Comparison of ENCODE assay signal across 12 cellular contexts in the genomic region with DNA sequence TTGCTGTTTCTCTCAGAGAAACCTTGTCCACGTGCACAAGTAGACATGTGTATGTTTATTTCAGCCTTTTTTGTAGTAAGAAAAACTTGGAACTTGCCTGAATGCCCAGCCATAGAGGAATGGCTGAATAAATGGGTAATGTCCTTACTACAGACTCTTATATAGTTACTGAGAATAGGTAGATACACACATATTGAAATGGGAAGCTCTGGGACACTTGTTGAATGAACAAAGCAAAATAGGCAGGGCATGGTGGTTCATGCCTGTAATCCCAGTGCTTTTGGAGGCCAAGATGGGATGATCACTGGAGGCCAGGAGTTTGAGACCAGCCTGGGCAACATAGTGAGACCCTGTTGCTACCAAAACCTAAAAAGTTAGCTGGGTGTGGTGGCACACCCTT. TPM values are rescaled to one million over a fixed set of nuclear protein-coding genes. Genes with fewer than 3 reads are reported as not detected.
A peak's percentile ranks its signal among the peaks of the same experiment; 100 is the strongest.
DNase-seq lines count a peak whose midpoint lies in the region; ATAC-seq, FAIRE-seq and TF ChIP-seq lines count a peak whose summit lies in the region.
"Had no signal": no experiment of that assay in that cellular context is flagged by ENCODE, and none has a peak within 500 bp of the region (broad histone marks: within the 10 kb centered on the region; RNA-seq: fewer than 3 reads in every experiment).

No MANE protein-coding gene starts in this region.

- no peaks in the 10 kb centered on the region for H3K9me1 ChIP-seq in endothelial cell of umbilical vein (replicated peaks; ENCODE audit: control insufficient read depth, extremely low read depth, insufficient read depth, low read length)

- no peaks in the 10 kb centered on the region for H4K20me1 ChIP-seq in endothelial cell of umbilical vein (replicated peaks; ENCODE audit: control insufficient read depth, extremely low read depth, insufficient read depth, low read length)

- no peak overlapping the region for H3K9ac ChIP-seq in endothelial cell of umbilical vein (replicated peaks; ENCODE audit: extremely low read depth, insufficient read depth, low read length)

- POLR2A ChIA-PET in endothelial cell of umbilical vein (lab: Charles Lee), result interaction anchor here (0.7 kb wide), 1 partner anchor 346 kb away, joined by 3 read pairs; no protein-coding TSS in a partner anchor

- no TSS peak for BruUV-seq in endothelial cell of umbilical vein (replicated peaks; lab: Mats Ljungman, UMichigan)

- dilution Hi-C loops in endothelial cell of umbilical vein (cut with MboI; ENCODE audit: extremely low pct_ligation_motif_present, low sequenced_read_pairs), result no loop called here

- TF ChIP-seq CTCF in endothelial cell of umbilical vein (IDR thresholded peaks at IDR 0.05; ENCODE audit: extremely low read depth in 1 of 2, insufficient read depth in 1 of 2, low read depth in 1 of 2, low read length in 2 of 2) (no peak), Peyer's patch (IDR thresholded peaks at IDR 0.05) (no peak)

- no peak overlapping the region for H2AFZ ChIP-seq in endothelial cell of umbilical vein (ENCODE audit: low read depth, low read length)

- intact Hi-C loops in endothelial cell of umbilical vein (cut with micrococcal nuclease), result no loop called here

- H3K4me2 ChIP-seq in endothelial cell of umbilical vein (ENCODE audit: insufficient read depth, low read length), result peak overlapping the region; percentile 69

- DNase-seq in activated naive CD4-positive, alpha-beta T cell treated with Interleukin-2 at 50 U/mL for 16 hours, result no peak
- DNase-seq in T-helper 17 cell (no peak), endothelial cell of umbilical vein (ENCODE audit: low read depth, low spot score) (no peak), Peyer's patch (no peak), NCI-H82 (lab: John Stamatoyannopoulos, UW) (no peak)
- no peak for DNase-seq in stimulated activated naive CD8-positive, alpha-beta T cell treated with anti-CD3 and anti-CD28 coated beads, Interleukin-15, amount 100 ng/mL, for 72 hours
- DNase-seq: gastrocnemius medialis, NCI-H2227 treated with DMSO at 0.1 percent for 48 hours had no signal

- H3K4me3 Mint-ChIP-seq in activated naive CD4-positive, alpha-beta T cell treated with anti-CD3 and anti-CD28 coated beads, Interleukin-2, amount 50 U/mL, for 24 hours, result peak overlapping the region; percentile 87
- peak overlapping the region; percentile 96 for H3K4me3 Mint-ChIP-seq in T-helper 17 cell
- peak overlapping the region; percentile 91 for H3K4me3 Mint-ChIP-seq in stimulated activated naive CD8-positive, alpha-beta T cell treated with anti-CD3 and anti-CD28 coated beads, Interleukin-15, amount 100 ng/mL, for 72 hours

- H3K4me3 ChIP-seq in endothelial cell of umbilical vein (replicated peaks in 1 of 3; ENCODE audit: insufficient read depth in 1 of 3, low read depth in 1 of 3, low read length in 3 of 3) (no peak overlapping the region), Peyer's patch (no peak overlapping the region)

- peaks cover 10 to 23% of the 10 kb centered on the region in 2 experiments for H3K36me3 ChIP-seq in endothelial cell of umbilical vein (ENCODE audit: control insufficient read depth in 2 of 2, extremely low read depth in 1 of 2, insufficient read depth in 2 of 2, low read length in 2 of 2)
- H3K36me3 ChIP-seq in Peyer's patch, result peaks cover 0 to 42% (median 0%) of the 10 kb centered on the region in 3 donors

- no peak for TF ChIP-seq POLR2A in endothelial cell of umbilical vein (IDR thresholded peaks at IDR 0.05; ENCODE audit: low read depth, low read length)
- no peak for TF ChIP-seq POLR2A in Peyer's patch (IDR thresholded peaks at IDR 0.05)

- no peak overlapping the region for H3K27ac ChIP-seq in endothelial cell of umbilical vein (ENCODE audit: insufficient read depth, low read depth, low read length)
- H3K27ac ChIP-seq in Peyer's patch, result no peak overlapping the region
- H3K27ac ChIP-seq: neutrophil had no signal

- no peak for FAIRE-seq in endothelial cell of umbilical vein (lab: Jason Lieb, UNC)

- H3K9me3 ChIP-seq in T-helper 17 cell (ENCODE audit: control insufficient read depth, low read length, poor library complexity, severe bottlenecking), result no peaks in the 10 kb centered on the region
- H3K9me3 ChIP-seq in endothelial cell of umbilical vein (replicated peaks; ENCODE audit: control insufficient read depth, insufficient read depth, low read length), result no peaks in the 10 kb centered on the region
- no peaks in the 10 kb centered on the region for H3K9me3 ChIP-seq in Peyer's patch
- H3K9me3 ChIP-seq: gastrocnemius medialis, neutrophil, vagina had no signal

- no peaks in the 10 kb centered on the region for H3K9me3 Mint-ChIP-seq in activated naive CD4-positive, alpha-beta T cell treated with anti-CD3 and anti-CD28 coated beads, Interleukin-2, amount 50 U/mL, for 24 hours
- no peaks in the 10 kb centered on the region for H3K9me3 Mint-ChIP-seq in stimulated activated naive CD8-positive, alpha-beta T cell treated with anti-CD3 and anti-CD28 coated beads, Interleukin-15, amount 100 ng/mL, for 72 hours

- CTCF ChIA-PET in endothelial cell of umbilical vein (lab: Charles Lee), result interaction anchor here (0.6 to 8.1 kb wide), 2 partner anchors 19 to 27 kb away, joined by 3 to 59 read pairs; a partner anchor contains a TSS

- peaks cover 28% of the 10 kb centered on the region for H3K4me1 Mint-ChIP-seq in activated naive CD4-positive, alpha-beta T cell treated with anti-CD3 and anti-CD28 coated beads, Interleukin-2, amount 50 U/mL, for 24 hours
- H3K4me1 Mint-ChIP-seq in T-helper 17 cell, result peaks cover 23% of the 10 kb centered on the region
- H3K4me1 Mint-ChIP-seq in stimulated activated naive CD8-positive, alpha-beta T cell treated with anti-CD3 and anti-CD28 coated beads, Interleukin-15, amount 100 ng/mL, for 72 hours, result peaks cover 47% of the 10 kb centered on the region

- H3K4me1 ChIP-seq in endothelial cell of umbilical vein (ENCODE audit: control insufficient read depth, extremely low read depth, insufficient read depth, low read length) (peaks cover 23% of the 10 kb centered on the region), Peyer's patch (peaks cover 0 to 30% (median 6%) of the 10 kb centered on the region in 4 donors)

- no peaks in the 10 kb centered on the region for H3K27me3 Mint-ChIP-seq in activated naive CD4-positive, alpha-beta T cell treated with anti-CD3 and anti-CD28 coated beads, Interleukin-2, amount 50 U/mL, for 24 hours
- no peaks in the 10 kb centered on the region for H3K27me3 Mint-ChIP-seq in T-helper 17 cell
- H3K27me3 Mint-ChIP-seq in stimulated activated naive CD8-positive, alpha-beta T cell treated with anti-CD3 and anti-CD28 coated beads, Interleukin-15, amount 100 ng/mL, for 72 hours, result no peaks in the 10 kb centered on the region

- peak overlapping the region; percentile 38 for H3K27ac Mint-ChIP-seq in activated naive CD4-positive, alpha-beta T cell treated with anti-CD3 and anti-CD28 coated beads, Interleukin-2, amount 50 U/mL, for 24 hours
- peak overlapping the region; percentile 93 for H3K27ac Mint-ChIP-seq in T-helper 17 cell
- H3K27ac Mint-ChIP-seq in stimulated activated naive CD8-positive, alpha-beta T cell treated with anti-CD3 and anti-CD28 coated beads, Interleukin-15, amount 100 ng/mL, for 72 hours, result peak overlapping the region in 1 of 2 donors; percentile 25

- ATAC-seq in T-helper 17 cell (no peak), GM19328 (IDR thresholded peaks at IDR 0.05; ENCODE audit: unreplicated experiment) (no peak)
- ATAC-seq in stimulated activated naive CD8-positive, alpha-beta T cell treated with anti-CD3 and anti-CD28 coated beads, Interleukin-15, amount 100 ng/mL, for 72 hours, result no peak
- ATAC-seq: gastrocnemius medialis had no signal

- H3K27me3 ChIP-seq in endothelial cell of umbilical vein (ENCODE audit: control insufficient read depth in 2 of 2, insufficient read depth in 2 of 2, low read length in 2 of 2), result no peaks in the 10 kb centered on the region
- H3K27me3 ChIP-seq in Peyer's patch, result no peaks in the 10 kb centered on the region
- H3K27me3 ChIP-seq: gastrocnemius medialis, neutrophil, vagina had no signal

- peaks cover 17% of the 10 kb centered on the region for H3K79me2 ChIP-seq in endothelial cell of umbilical vein (ENCODE audit: control insufficient read depth, insufficient read depth, low read length)

- H3K36me3 Mint-ChIP-seq in activated naive CD4-positive, alpha-beta T cell treated with anti-CD3 and anti-CD28 coated beads, Interleukin-2, amount 50 U/mL, for 24 hours, result peaks cover 7% of the 10 kb centered on the region
- H3K36me3 Mint-ChIP-seq in T-helper 17 cell (ENCODE audit: low read depth), result no peaks in the 10 kb centered on the region

RNA-seq across cellular contexts. Expression of a gene that starts 1.7 kb away (rescaled TPM):
- total RNA-seq in T-helper 17 cell (10 to 100 TPM; 36.9 to 38.3 TPM), endothelial cell of umbilical vein (106 and 108 TPM in 2 replicates), Peyer's patch (10 to 100 TPM; 45.6 to 78.4 (median 55.3) TPM)
- polyA plus RNA-seq in endothelial cell of umbilical vein, result 103 and 111 TPM in 2 replicates
- polyA plus RNA-seq in endothelial cell of umbilical vein (2011; cell fraction: cytosol; rRNA removed), result 85.2 and 85.7 TPM in 2 replicates
- 175 and 176 TPM in 2 replicates for polyA plus RNA-seq in endothelial cell of umbilical vein (2011; cell fraction: nucleus; rRNA removed)
- 80.0 and 83.1 TPM in 2 replicates for polyA plus RNA-seq in endothelial cell of umbilical vein (2012)
- 108 and 130 TPM in 2 replicates for polyA minus RNA-seq in endothelial cell of umbilical vein
- polyA minus RNA-seq in endothelial cell of umbilical vein (2011; cell fraction: cytosol; rRNA and poly(A)+ RNA removed), result 56.5 TPM
- polyA minus RNA-seq in endothelial cell of umbilical vein (2011; cell fraction: nucleus; rRNA and poly(A)+ RNA removed), result 45.1 and 71.0 TPM in 2 replicates

RNA-seq across cellular contexts. Expression of a gene that starts 4.5 kb away (rescaled TPM):
- total RNA-seq in T-helper 17 cell (10 to 100 TPM; 11.1 to 12.9 TPM), endothelial cell of umbilical vein (12.3 and 16.0 TPM in 2 replicates), Peyer's patch (10 to 100 TPM; 16.5 to 35.6 (median 23.4) TPM)
- polyA plus RNA-seq in endothelial cell of umbilical vein, result 20.2 and 21.8 TPM in 2 replicates
- polyA plus RNA-seq in endothelial cell of umbilical vein (2011; cell fraction: cytosol; rRNA removed), result 18.9 and 19.0 TPM in 2 replicates
- polyA plus RNA-seq in endothelial cell of umbilical vein (2011; cell fraction: nucleus; rRNA removed), result 10.1 and 11.8 TPM in 2 replicates
- polyA plus RNA-seq in endothelial cell of umbilical vein (2012), result 13.1 and 15.1 TPM in 2 replicates
- 12.8 TPM in 2 replicates for polyA minus RNA-seq in endothelial cell of umbilical vein
- polyA minus RNA-seq in endothelial cell of umbilical vein (2011; cell fraction: cytosol; rRNA and poly(A)+ RNA removed), result 13.5 TPM
- 3.1 and 3.9 TPM in 2 replicates for polyA minus RNA-seq in endothelial cell of umbilical vein (2011; cell fraction: nucleus; rRNA and poly(A)+ RNA removed)

RNA-seq across cellular contexts. Expression of a gene that starts 17.9 kb away (rescaled TPM):
- 1 to 10 TPM; 3.7 to 5.3 TPM for total RNA-seq in T-helper 17 cell
- total RNA-seq in endothelial cell of umbilical vein, result 13.3 and 15.3 TPM in 2 replicates
- polyA plus RNA-seq in endothelial cell of umbilical vein, result 7.7 and 8.8 TPM in 2 replicates
- polyA plus RNA-seq in endothelial cell of umbilical vein (2011; cell fraction: cytosol; rRNA removed), result 8.2 and 10.1 TPM in 2 replicates
- polyA plus RNA-seq in endothelial cell of umbilical vein (2011; cell fraction: nucleus; rRNA removed), result 34.0 and 38.4 TPM in 2 replicates
- 8.9 and 9.4 TPM in 2 replicates for polyA plus RNA-seq in endothelial cell of umbilical vein (2012)
- polyA minus RNA-seq in endothelial cell of umbilical vein, result 5.9 and 6.5 TPM in 2 replicates
- 19.8 TPM for polyA minus RNA-seq in endothelial cell of umbilical vein (2011; cell fraction: cytosol; rRNA and poly(A)+ RNA removed)
- polyA minus RNA-seq in endothelial cell of umbilical vein (2011; cell fraction: nucleus; rRNA and poly(A)+ RNA removed), result 4.4 and 6.0 TPM in 2 replicates
- 10 to 100 TPM; 10.2 to 23.1 (median 20.1) TPM for total RNA-seq in Peyer's patch

RNA-seq across cellular contexts. Expression of a gene that starts 33.7 kb away (rescaled TPM):
- total RNA-seq in T-helper 17 cell (100 to 1,000 TPM; 159 to 186 TPM), endothelial cell of umbilical vein (52.1 and 60.9 TPM in 2 replicates), Peyer's patch (100 to 1,000 TPM in 3 of 4 donors, 10 to 100 TPM in 1; 76.2 to 188 (median 141) TPM)
- 77.7 and 106 TPM in 2 replicates for polyA plus RNA-seq in endothelial cell of umbilical vein
- polyA plus RNA-seq in endothelial cell of umbilical vein (2011; cell fraction: cytosol; rRNA removed), result 44.3 and 51.6 TPM in 2 replicates
- 343 and 437 TPM in 2 replicates for polyA plus RNA-seq in endothelial cell of umbilical vein (2011; cell fraction: nucleus; rRNA removed)
- 26.6 and 30.2 TPM in 2 replicates for polyA plus RNA-seq in endothelial cell of umbilical vein (2012)
- polyA minus RNA-seq in endothelial cell of umbilical vein, result 117 and 125 TPM in 2 replicates
- polyA minus RNA-seq in endothelial cell of umbilical vein (2011; cell fraction: cytosol; rRNA and poly(A)+ RNA removed), result 28.1 TPM
- polyA minus RNA-seq in endothelial cell of umbilical vein (2011; cell fraction: nucleus; rRNA and poly(A)+ RNA removed), result 75.6 and 91.6 TPM in 2 replicates

RNA-seq across cellular contexts. Expression of a gene that starts 52.5 kb away (rescaled TPM):
- total RNA-seq in T-helper 17 cell (10 to 100 TPM in 1 of 2 donors, 1 to 10 TPM in 1; 6.0 to 12.7 TPM), endothelial cell of umbilical vein (51.0 and 58.1 TPM in 2 replicates), Peyer's patch (10 to 100 TPM in 3 of 4 donors, 1 to 10 TPM in 1; 4.7 to 37.1 (median 20.5) TPM)
- 41.5 and 55.7 TPM in 2 replicates for polyA plus RNA-seq in endothelial cell of umbilical vein
- polyA plus RNA-seq in endothelial cell of umbilical vein (2011; cell fraction: cytosol; rRNA removed), result 18.9 and 25.9 TPM in 2 replicates
- polyA plus RNA-seq in endothelial cell of umbilical vein (2011; cell fraction: nucleus; rRNA removed), result 161 and 177 TPM in 2 replicates
- 27.7 and 29.2 TPM in 2 replicates for polyA plus RNA-seq in endothelial cell of umbilical vein (2012)
- 30.5 and 44.9 TPM in 2 replicates for polyA minus RNA-seq in endothelial cell of umbilical vein
- not detected for polyA minus RNA-seq in endothelial cell of umbilical vein (2011; cell fraction: cytosol; rRNA and poly(A)+ RNA removed)
- polyA minus RNA-seq in endothelial cell of umbilical vein (2011; cell fraction: nucleus; rRNA and poly(A)+ RNA removed), result 38.1 and 49.3 TPM in 2 replicates
